In the genomic region with DNA sequence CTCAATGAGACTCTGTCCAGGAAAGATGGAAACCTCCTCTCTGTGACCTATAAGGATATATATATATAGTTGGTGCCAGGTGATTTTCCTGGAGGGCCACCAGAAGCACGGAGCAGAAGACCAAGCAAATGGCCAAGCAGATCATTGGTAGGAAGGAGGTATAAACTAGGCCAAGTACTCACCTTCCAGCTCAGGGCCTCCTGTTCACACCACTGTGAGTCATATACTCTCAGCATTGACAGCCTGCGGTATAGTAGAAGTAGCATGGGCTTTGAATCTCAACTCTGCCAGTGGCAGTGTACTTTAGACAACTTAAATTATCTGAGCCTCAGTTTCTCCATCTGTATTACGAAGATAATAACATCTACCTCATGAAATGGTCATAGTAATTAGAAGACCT, we compare ENCODE assay signal across 22 cellular contexts. TPM values are rescaled to one million over a fixed set of nuclear protein-coding genes. Genes with fewer than 3 reads are reported as not detected.
DNase-seq lines count a peak whose midpoint lies in the region; ATAC-seq, FAIRE-seq and TF ChIP-seq lines count a peak whose summit lies in the region.
"Had no signal": no experiment of that assay in that cellular context is flagged by ENCODE, and none has a peak within 500 bp of the region (broad histone marks: within the 10 kb centered on the region; RNA-seq: fewer than 3 reads in every experiment).

No MANE protein-coding gene starts in this region.

- intact Hi-C loops in activated CD4-positive, alpha-beta T cell treated with anti-CD3 and anti-CD28 coated beads, Interleukin-2, amount 10 ng/mL, durations not matched to agents 24 days and 14 days (cut with micrococcal nuclease), result no loop called here

- peaks cover 76% of the 10 kb centered on the region for H3K36me3 Mint-ChIP-seq in activated CD4-positive, alpha-beta T cell treated with anti-CD3 and anti-CD28 coated beads, Interleukin-2, amount 10 ng/mL, durations not matched to agents 24 days and 14 days (ENCODE audit: low read depth)
- H3K36me3 Mint-ChIP-seq in activated naive CD4-positive, alpha-beta T cell treated with anti-CD3 and anti-CD28 coated beads, Interleukin-2, amount 50 U/mL, for 72 hours, result peaks cover 39 to 77% of the 10 kb centered on the region in 2 donors

- no peak for FAIRE-seq in bronchial epithelial cell (lab: Jason Lieb, UNC)
- FAIRE-seq: A204.1, GM12892 had no signal

- no peaks in the 10 kb centered on the region for H3K36me3 ChIP-seq in bronchial epithelial cell (ENCODE audit: control insufficient read depth, insufficient read depth, low read length)

- no peak overlapping the region for H3K4me3 ChIP-seq in bronchial epithelial cell (ENCODE audit: low read depth, low read length)
- H3K4me3 ChIP-seq: BLaER1, GM23338 had no signal

- peaks cover 50% of the 10 kb centered on the region for H3K4me1 Mint-ChIP-seq in activated CD4-positive, alpha-beta T cell treated with anti-CD3 and anti-CD28 coated beads, Interleukin-2, amount 10 ng/mL, durations not matched to agents 24 days and 14 days

- peak; percentile 68 to 75 for ATAC-seq in activated naive CD4-positive, alpha-beta T cell treated with anti-CD3 and anti-CD28 coated beads, Interleukin-2, amount 50 U/mL, for 72 hours
- ATAC-seq in stimulated activated naive CD8-positive, alpha-beta T cell treated with anti-CD3 and anti-CD28 coated beads, Interleukin-15, Interleukin-2, amounts not matched to agents 100 U/mL and 50 U/mL, for 24 hours, result peak; percentile 72
- ATAC-seq: GM23338 had no signal

- DNase-seq in activated CD4-positive, alpha-beta T cell treated with anti-CD3 and anti-CD28 coated beads, Interleukin-2, amount 10 ng/mL, durations not matched to agents 24 days and 14 days, result no peak
- no peak for DNase-seq in activated CD4-positive, alpha-beta T cell treated with anti-CD3 and anti-CD28 coated beads, Interleukin-2, amount 50 U/mL, for 48 hours
- DNase-seq in activated naive CD4-positive, alpha-beta T cell treated with anti-CD3 and anti-CD28 coated beads, Interleukin-2, amount 50 U/mL, for 72 hours (ENCODE audit: low spot score in 2 of 2), result no peak
- DNase-seq in activated naive CD4-positive, alpha-beta T cell (lab: John Stamatoyannopoulos, UW), result no peak
- DNase-seq in bronchial epithelial cell (ENCODE audit: low read depth) (peak; percentile 14), Kasumi-1 (lab: John Stamatoyannopoulos, UW) (no peak), GM03348 (ENCODE audit: low spot score) (no peak)
- no peak for DNase-seq in stimulated activated naive CD8-positive, alpha-beta T cell treated with anti-CD3 and anti-CD28 coated beads, Interleukin-15, Interleukin-2, amounts not matched to agents 100 U/mL and 50 U/mL, for 24 hours
- DNase-seq: DMS 273 treated with DMSO at 0.1 percent for 48 hours; GDM1; NCI-H1048; NCI-H1436 treated with DMSO at 0.1 percent for 48 hours; NCI-H2029 treated with DMSO at 0.1 percent for 48 hours; NCI-H2171 treated with DMSO at 0.1 percent for 48 hours; NCI-H446 treated with DMSO at 0.1 percent for 48 hours; NK-92 treated with Interleukin-12 subunit alpha and Interleukin-12 subunit beta, amount 100 ng/mL, for 24 hours had no signal

- no peaks in the 10 kb centered on the region for H3K27me3 ChIP-seq in bronchial epithelial cell (ENCODE audit: control insufficient read depth, insufficient read depth, low read length)
- H3K27me3 ChIP-seq: BLaER1 had no signal

- TF ChIP-seq CTCF in bronchial epithelial cell (IDR thresholded peaks at IDR 0.05; ENCODE audit: insufficient read depth, low read length, severe bottlenecking), result no peak

- no peak overlapping the region for H3K4me3 Mint-ChIP-seq in activated CD4-positive, alpha-beta T cell treated with anti-CD3 and anti-CD28 coated beads, Interleukin-2, amount 10 ng/mL, durations not matched to agents 24 days and 14 days
- H3K4me3 Mint-ChIP-seq: GM23338 had no signal

- H3K9me3 Mint-ChIP-seq in activated CD4-positive, alpha-beta T cell treated with anti-CD3 and anti-CD28 coated beads, Interleukin-2, amount 10 ng/mL, durations not matched to agents 24 days and 14 days, result no peaks in the 10 kb centered on the region
- H3K9me3 Mint-ChIP-seq in activated naive CD4-positive, alpha-beta T cell treated with anti-CD3 and anti-CD28 coated beads, Interleukin-2, amount 50 U/mL, for 72 hours, result no peaks in the 10 kb centered on the region
- H3K9me3 Mint-ChIP-seq: GM23338 had no signal

- H3K27me3 Mint-ChIP-seq in activated CD4-positive, alpha-beta T cell treated with anti-CD3 and anti-CD28 coated beads, Interleukin-2, amount 10 ng/mL, durations not matched to agents 24 days and 14 days, result no peaks in the 10 kb centered on the region

- H3K27ac Mint-ChIP-seq in activated CD4-positive, alpha-beta T cell treated with anti-CD3 and anti-CD28 coated beads, Interleukin-2, amount 10 ng/mL, durations not matched to agents 24 days and 14 days, result peak overlapping the region; percentile 47
- H3K27ac Mint-ChIP-seq in activated naive CD4-positive, alpha-beta T cell treated with anti-CD3 and anti-CD28 coated beads, Interleukin-2, amount 50 U/mL, for 72 hours, result peak overlapping the region in 1 of 2 donors; percentile 39
- H3K27ac Mint-ChIP-seq: GM23338 had no signal

RNA-seq across cellular contexts. Expression of a gene that starts 15.4 kb away (rescaled TPM):
- total RNA-seq in activated CD4-positive, alpha-beta T cell treated with anti-CD3 and anti-CD28 coated beads, Interleukin-2, amount 10 ng/mL, durations not matched to agents 24 days and 14 days, result 138 and 146 TPM in 2 replicates
- 100 to 1,000 TPM in 1 of 2 donors, 10 to 100 TPM in 1; 29.5 to 123 TPM for total RNA-seq in activated naive CD4-positive, alpha-beta T cell treated with anti-CD3 and anti-CD28 coated beads, Interleukin-2, amount 50 U/mL, for 72 hours
- 0.51 and 0.53 TPM in 2 replicates for total RNA-seq in bronchial epithelial cell
- total RNA-seq: MCF 10A, OCI-LY7 had no signal

Comparison
In these comparisons a context has a peak if more than half of its experiments do, and no peak if none do; other contexts are left out.
1. RNA of a gene that starts 15.4 kb away (total RNA-seq): 138 to 146 TPM in activated CD4-positive, alpha-beta T cell treated with anti-CD3 and anti-CD28 coated beads, Interleukin-2, amount 10 ng/mL, durations not matched to agents 24 days and 14 days and 29.5 to 123 TPM in activated naive CD4-positive, alpha-beta T cell treated with anti-CD3 and anti-CD28 coated beads, Interleukin-2, amount 50 U/mL, for 72 hours; 0.51 to 0.53 TPM in bronchial epithelial cell; every median in the first group is over 10 times any median in the second.